ENCODE assay signal across 8 cellular contexts in genomic region chr6:158205220-158205944, GRCh38. TPM values are rescaled to one million over a fixed set of nuclear protein-coding genes. Genes with fewer than 3 reads are reported as not detected.
A peak's percentile ranks its signal among the peaks of the same experiment; 100 is the strongest.
DNase-seq lines count a peak whose midpoint lies in the region; ATAC-seq, FAIRE-seq and TF ChIP-seq lines count a peak whose summit lies in the region.
"Had no signal": no experiment of that assay in that cellular context is flagged by ENCODE, and none has a peak within 500 bp of the region (broad histone marks: within the 10 kb centered on the region; RNA-seq: fewer than 3 reads in every experiment).

No MANE protein-coding gene starts in this region.

- H3K4me3 ChIP-seq in Loucy (ENCODE audit: low read length, poor library complexity, severe bottlenecking) (no peak overlapping the region), H1 (ENCODE audit: extremely low read depth in 1 of 4, insufficient read depth in 2 of 4, low read depth in 3 of 4, low read length in 4 of 4) (no peak overlapping the region), neural progenitor cell (no peak overlapping the region)

- TF ChIP-seq POLR2A in H1 (IDR thresholded peaks at IDR 0.05; ENCODE audit: control extremely low read depth in 1 of 2, low read depth in 2 of 2, low read length in 2 of 2) = no peak

- WGBS in H1 (ENCODE audit: extremely low coverage in 1 of 2, insufficient coverage in 1 of 2, insufficient read length in 1 of 2, insufficient replicate concordance in 2 of 2, low coverage in 1 of 2, low lambda C conversion rate in 2 of 2, missing lambda C conversion rate in 1 of 2), 2 experiments = 48% methylated on average over 12 of the region's 12 CpGs; no CpG with 5 or more reads in 1 of the 2 experiments

- peak overlapping the region; percentile 31 for H2BK120ac ChIP-seq in H1 (replicated peaks; ENCODE audit: low read depth, low read length)

- no peak overlapping the region for H3K4me3 Mint-ChIP-seq in neural progenitor cell
- no peak overlapping the region for H3K4me3 Mint-ChIP-seq in naive thymus-derived CD8-positive, alpha-beta T cell

- no peak overlapping the region for H3K9ac ChIP-seq in Loucy (ENCODE audit: low read depth, low read length, poor library complexity, severe bottlenecking)
- no peak overlapping the region for H3K9ac ChIP-seq in H1 (replicated peaks in 1 of 4; ENCODE audit: extremely low read depth in 1 of 4, low read depth in 3 of 4, low read length in 3 of 4)
- H3K9ac ChIP-seq in neural progenitor cell = no peak overlapping the region

- no peaks in the 10 kb centered on the region for H3K79me2 ChIP-seq in Loucy (ENCODE audit: insufficient read depth, low read length)
- no peaks in the 10 kb centered on the region for H3K79me2 ChIP-seq in H1 (ENCODE audit: control insufficient read depth in 1 of 2, insufficient read depth in 2 of 2, low read length in 2 of 2)
- no peaks in the 10 kb centered on the region for H3K79me2 ChIP-seq in neural progenitor cell (ENCODE audit: low read depth)

- H2BK5ac ChIP-seq in H1 (ENCODE audit: low read depth, low read length) = no peak overlapping the region

- TF ChIP-seq EP300 in H1 (IDR thresholded peaks at IDR 0.05; ENCODE audit: borderline replicate concordance in 1 of 2, low read depth in 2 of 2, low read length in 2 of 2) = no peak

- no peak overlapping the region for H3K4ac ChIP-seq in H1 (replicated peaks; ENCODE audit: insufficient read length, low read depth, low read length)

- H3K27me3 ChIP-seq in Loucy (ENCODE audit: insufficient read depth, low read length, poor library complexity, severe bottlenecking) = no peaks in the 10 kb centered on the region
- H3K27me3 ChIP-seq in H1 (replicated peaks in 1 of 4; ENCODE audit: control insufficient read depth in 3 of 4, extremely low read depth in 1 of 4, insufficient read depth in 3 of 4, low read length in 3 of 4) = no peaks in the 10 kb centered on the region
- no peaks in the 10 kb centered on the region for H3K27me3 ChIP-seq in neural progenitor cell

- no peak overlapping the region for H3K23ac ChIP-seq in H1 (ENCODE audit: insufficient read length)

- peak overlapping the region; percentile 51; the same call in 1 of the 2 replicates for H4K8ac ChIP-seq in H1 (ENCODE audit: extremely low read depth, insufficient read depth, low read length)

- H3K4me1 ChIP-seq in Loucy (ENCODE audit: insufficient read depth, low read length, poor library complexity, severe bottlenecking) (peaks cover 11% of the 10 kb centered on the region), H1 (replicated peaks in 1 of 4; ENCODE audit: control insufficient read depth in 3 of 4, insufficient read depth in 4 of 4, low read length in 3 of 4) (peaks cover 0 to 7% (median under 1%) of the 10 kb centered on the region in 4 experiments; a peak in 3 of 7 replicates), neural progenitor cell (peaks cover 27% of the 10 kb centered on the region)

- no peak overlapping the region for H4K91ac ChIP-seq in H1 (replicated peaks; ENCODE audit: insufficient read length, low read length)

- ATAC-seq in naive thymus-derived CD8-positive, alpha-beta T cell = no peak

- no peaks in the 10 kb centered on the region for H3K9me3 Mint-ChIP-seq in neural progenitor cell
- no peaks in the 10 kb centered on the region for H3K9me3 Mint-ChIP-seq in naive thymus-derived CD8-positive, alpha-beta T cell

- H3K27ac Mint-ChIP-seq in neural progenitor cell = no peak overlapping the region
- H3K27ac Mint-ChIP-seq in naive thymus-derived CD8-positive, alpha-beta T cell = peak overlapping the region in 1 of 10 donors; percentile 38

- DNase-seq in H1 (ENCODE audit: low read depth in 1 of 2, low spot score in 2 of 2) (peak in 1 of 2 experiments; percentile 62), neural progenitor cell (ENCODE audit: low spot score) (peak; percentile 66), COLO829 (ENCODE audit: low spot score) (no peak), NCI-H2227 (lab: John Stamatoyannopoulos, UW; ENCODE audit: unreplicated experiment) (no peak)
- DNase-seq in naive thymus-derived CD8-positive, alpha-beta T cell = no peak
- DNase-seq: midbrain had no signal

- no peak overlapping the region for H2AK5ac ChIP-seq in H1 (ENCODE audit: low read depth, low read length)

- H3K79me1 ChIP-seq in H1 (ENCODE audit: low read depth, low read length) = no peaks in the 10 kb centered on the region

- H3K14ac ChIP-seq in H1 (ENCODE audit: insufficient read length) = no peak overlapping the region

- no peak overlapping the region for H3K4me2 ChIP-seq in Loucy (ENCODE audit: low read depth, low read length, poor library complexity, severe bottlenecking)
- H3K4me2 ChIP-seq in H1 (ENCODE audit: insufficient read depth in 1 of 2, low read depth in 2 of 2, low read length in 2 of 2) = no peak overlapping the region
- peak overlapping the region; percentile 19 for H3K4me2 ChIP-seq in neural progenitor cell

- H2BK12ac ChIP-seq in H1 (ENCODE audit: low read depth, low read length) = 0 out of 2 replicates have a peak overlapping the region, but pooled peaks have one; percentile 35

- no peak overlapping the region; the same call in 1 of the 2 replicates for H3K18ac ChIP-seq in H1 (ENCODE audit: extremely low read depth, low read length)

- peak; percentile 77 to 87 for TF ChIP-seq RAD21 in H1 (IDR thresholded peaks at IDR 0.05 in 1 of 2, conservative IDR thresholded peaks at IDR 0.05 in 1 of 2; ENCODE audit: low read depth in 2 of 2, low read length in 2 of 2)

- H3F3A ChIP-seq in Loucy (ENCODE audit: low read depth) (no peaks in the 10 kb centered on the region), neural progenitor cell (ENCODE audit: low read depth) (peaks cover 28% of the 10 kb centered on the region)

- CTCF ChIA-PET in H1 (lab: Charles Lee; ENCODE audit: partially characterized antibody) = interaction anchor here (0.7 to 7.4 kb wide), 39 partner anchors 8 to 963 kb away, joined by 3 to 50 read pairs (median 4); partner anchors contain the start of genes GTF2H5 and SERAC1

- H3K36me3 ChIP-seq in Loucy (ENCODE audit: insufficient read depth, low read length) (no peaks in the 10 kb centered on the region), H1 (ENCODE audit: control insufficient read depth in 2 of 4, insufficient read depth in 4 of 4, low read length in 3 of 4) (no peaks in the 10 kb centered on the region), neural progenitor cell (no peaks in the 10 kb centered on the region)

- H4K20me1 ChIP-seq in Loucy (ENCODE audit: insufficient read depth, low read length, poor library complexity, severe bottlenecking) (no peaks in the 10 kb centered on the region), H1 (replicated peaks in 1 of 2; ENCODE audit: control insufficient read depth in 1 of 2, insufficient read depth in 2 of 2, low read length in 2 of 2) (no peaks in the 10 kb centered on the region), neural progenitor cell (ENCODE audit: low read depth) (no peaks in the 10 kb centered on the region)

- H3K27ac ChIP-seq in H1 (ENCODE audit: low read depth, low read length) = no peak overlapping the region
- no peak overlapping the region for H3K27ac ChIP-seq in neural progenitor cell

- H2BK20ac ChIP-seq in H1 (ENCODE audit: low read length) = no peak overlapping the region

- POLR2A ChIA-PET in H1 (lab: Charles Lee; ENCODE audit: partially characterized antibody) = interaction anchor here (1.5 kb wide), 1 partner anchor 9 kb away, joined by 4 read pairs; no protein-coding TSS in a partner anchor
- POLR2A ChIA-PET in naive thymus-derived CD8-positive, alpha-beta T cell (lab: Charles Lee) = no interaction called here

- peak overlapping the region; percentile 47 for H4K5ac ChIP-seq in H1 (ENCODE audit: insufficient read length, low read depth, low read length)

- no peak overlapping the region; the same call in 1 of the 2 replicates for H2BK15ac ChIP-seq in H1 (ENCODE audit: low read length)

- no peak overlapping the region for H3K56ac ChIP-seq in H1 (replicated peaks; ENCODE audit: insufficient read length, low read depth, low read length)

- TF ChIP-seq CTCF in GM12872 (IDR thresholded peaks at IDR 0.05; ENCODE audit: insufficient read depth, low read depth, low read length) = peak; percentile 47
- TF ChIP-seq CTCF in Loucy (conservative IDR thresholded peaks at IDR 0.05; ENCODE audit: low read length) = peak; percentile 62
- TF ChIP-seq CTCF in H1 (IDR thresholded peaks at IDR 0.05; ENCODE audit: control extremely low read depth in 1 of 3, insufficient read depth in 1 of 3, low read depth in 1 of 3, low read length in 3 of 3) = peak; percentile 67 to 84 (median 80)
- TF ChIP-seq CTCF in neural progenitor cell (IDR thresholded peaks at IDR 0.05) = peak; percentile 91

- no peaks in the 10 kb centered on the region for H3K36me3 Mint-ChIP-seq in neural progenitor cell
- H3K36me3 Mint-ChIP-seq in naive thymus-derived CD8-positive, alpha-beta T cell = no peaks in the 10 kb centered on the region

- H2AFZ ChIP-seq in Loucy (ENCODE audit: low read length) (no peak overlapping the region), H1 (ENCODE audit: low read length) (peak overlapping the region; percentile 42; the same call in 1 of the 2 replicates), neural progenitor cell (replicated peaks) (peak overlapping the region; percentile 18)

- H3K4me1 Mint-ChIP-seq in neural progenitor cell = peaks cover 6% of the 10 kb centered on the region
- peaks cover 6 to 14% (median 10%) of the 10 kb centered on the region in 4 donors for H3K4me1 Mint-ChIP-seq in naive thymus-derived CD8-positive, alpha-beta T cell

- peaks cover 6% of the 10 kb centered on the region for H3K27me3 Mint-ChIP-seq in neural progenitor cell (ENCODE audit: insufficient read depth, low read depth)
- peaks cover 4 to 23% (median 9%) of the 10 kb centered on the region in 5 donors for H3K27me3 Mint-ChIP-seq in naive thymus-derived CD8-positive, alpha-beta T cell

- no peaks in the 10 kb centered on the region for H3K23me2 ChIP-seq in H1 (ENCODE audit: low read depth, low read length)

- H3K9me3 ChIP-seq in Loucy (ENCODE audit: insufficient read depth, low read depth, low read length) (no peaks in the 10 kb centered on the region), H1 (ENCODE audit: insufficient read depth in 2 of 2, low read depth in 1 of 2, low read length in 1 of 2) (no peaks in the 10 kb centered on the region), neural progenitor cell (ENCODE audit: low read depth) (no peaks in the 10 kb centered on the region)

- H3K9me2 ChIP-seq in Loucy (replicated peaks; ENCODE audit: low read depth, low read length) = no peaks in the 10 kb centered on the region

- peak; percentile 45 for FAIRE-seq in H1 (lab: Jason Lieb, UNC)

RNA-seq across cellular contexts. Expression of gene GTF2H5, which starts 37.2 kb away (rescaled TPM):
- 12.5 and 15.8 TPM in 2 replicates for total RNA-seq in H1 (2021; fragmentation: NEBNext Ultra II Directional; extraction: Animal tissue kit (Norgen Biotek cat#: 25700))
- polyA plus RNA-seq in H1 (2011; rRNA removed) = 2.8 and 5.1 TPM in 2 replicates
- 9.9 TPM for polyA plus RNA-seq in H1 (2011; cell fraction: cytosol; rRNA removed)
- polyA plus RNA-seq in H1 (2011; cell fraction: nucleus; rRNA removed) = 0.86 TPM
- 8.4 to 15.2 TPM (median 8.6 TPM) in 4 replicates for polyA plus RNA-seq in H1 (2012, experiment 1 of 2)
- 1.4 TPM for polyA plus RNA-seq in H1 (2012, experiment 2 of 2)
- polyA plus RNA-seq in H1 (2013, experiment 1 of 2) = 21.2 TPM
- polyA plus RNA-seq in H1 (2013, experiment 2 of 2) = 21.1 TPM
- polyA minus RNA-seq in H1 (2011; rRNA and poly(A)+ RNA removed) = 1.1 and 1.8 TPM in 2 replicates
- polyA minus RNA-seq in H1 (2011; cell fraction: cytosol; rRNA and poly(A)+ RNA removed) = 0.29 TPM
- polyA minus RNA-seq in H1 (2011; cell fraction: nucleus; rRNA and poly(A)+ RNA removed) = 0.60 TPM
- 5.2 and 12.4 TPM in 2 replicates for total RNA-seq in neural progenitor cell (ENCODE audit: low replicate concordance)
- total RNA-seq in naive thymus-derived CD8-positive, alpha-beta T cell = 10 to 100 TPM; 12.5 to 13.7 TPM
- polyA plus RNA-seq in naive thymus-derived CD8-positive, alpha-beta T cell = 10 to 100 TPM; 21.8 to 25.9 (median 22.5) TPM

RNA-seq across cellular contexts. Expression of gene SERAC1, which starts 37.3 kb away (rescaled TPM):
- total RNA-seq in H1 (2021; fragmentation: NEBNext Ultra II Directional; extraction: Animal tissue kit (Norgen Biotek cat#: 25700)) = 9.0 and 10.2 TPM in 2 replicates
- 4.1 and 7.3 TPM in 2 replicates for polyA plus RNA-seq in H1 (2011; rRNA removed)
- polyA plus RNA-seq in H1 (2011; cell fraction: cytosol; rRNA removed) = 7.5 TPM
- 3.7 TPM for polyA plus RNA-seq in H1 (2011; cell fraction: nucleus; rRNA removed)
- 7.1 to 10.1 TPM (median 8.6 TPM) in 4 replicates for polyA plus RNA-seq in H1 (2012, experiment 1 of 2)
- 0.92 TPM for polyA plus RNA-seq in H1 (2012, experiment 2 of 2)
- polyA plus RNA-seq in H1 (2013, experiment 1 of 2) = 3.3 TPM
- 3.2 TPM for polyA plus RNA-seq in H1 (2013, experiment 2 of 2)
- polyA minus RNA-seq in H1 (2011; rRNA and poly(A)+ RNA removed) = 12.5 and 13.8 TPM in 2 replicates
- 9.0 TPM for polyA minus RNA-seq in H1 (2011; cell fraction: cytosol; rRNA and poly(A)+ RNA removed)
- polyA minus RNA-seq in H1 (2011; cell fraction: nucleus; rRNA and poly(A)+ RNA removed) = 10.2 TPM
- total RNA-seq in neural progenitor cell (ENCODE audit: low replicate concordance) = 25.0 and 35.7 TPM in 2 replicates
- 1 to 10 TPM; 3.2 to 3.8 TPM for total RNA-seq in naive thymus-derived CD8-positive, alpha-beta T cell
- polyA plus RNA-seq in naive thymus-derived CD8-positive, alpha-beta T cell = 1 to 10 TPM; 2.1 to 3.7 (median 2.2) TPM
